In the genomic region with DNA sequence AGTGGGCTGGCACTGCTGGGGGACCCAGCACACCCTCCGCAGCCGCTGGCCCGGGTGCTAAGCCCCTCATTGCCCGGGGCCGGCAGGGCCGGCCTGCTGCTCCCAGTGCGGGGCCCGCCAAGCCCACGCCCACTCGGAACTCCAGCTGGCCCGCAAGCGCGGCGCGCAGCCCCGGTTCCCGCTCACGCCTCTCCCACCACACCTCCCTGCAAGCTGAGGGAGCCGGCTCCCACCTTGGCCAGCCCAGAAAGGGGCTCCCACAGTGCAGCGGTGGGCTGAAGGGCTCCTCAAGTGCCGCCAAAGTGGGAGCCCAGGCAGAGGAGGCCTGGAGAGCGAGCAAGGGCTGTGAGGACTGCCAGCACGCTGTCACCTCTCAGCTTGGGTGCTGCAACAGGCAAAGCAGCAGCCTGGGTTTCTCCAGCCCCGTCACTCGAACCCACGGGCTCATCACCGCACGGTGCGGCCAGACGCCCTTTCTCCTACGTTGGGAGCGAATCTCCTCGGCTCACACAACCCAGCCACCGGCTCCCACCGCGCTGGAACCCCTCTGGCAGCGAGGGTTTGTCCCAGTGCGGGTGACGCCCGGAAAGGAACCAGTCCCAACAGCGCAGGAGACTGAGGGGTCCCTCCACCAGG, we compare ENCODE assay signal across 8 cellular contexts. TPM values are rescaled to one million over a fixed set of nuclear protein-coding genes. Genes with fewer than 3 reads are reported as not detected.
DNase-seq lines count a peak whose midpoint lies in the region; ATAC-seq, FAIRE-seq and TF ChIP-seq lines count a peak whose summit lies in the region.
"Not testable (repeated sequence)": the region's sequence is repeated elsewhere in the genome, so short reads cannot be mapped to it uniquely, and the experiment has no call there.

No MANE protein-coding gene starts in this region.

- H4K8ac ChIP-seq in H9 (replicated peaks; ENCODE audit: insufficient read length, low read depth, low read length), result not testable (repeated sequence)

- not testable (repeated sequence) for H2BK15ac ChIP-seq in H9 (ENCODE audit: low read depth, low read length)

- not testable (repeated sequence) for H3K9me3 Mint-ChIP-seq in H9; T-helper 1 cell treated with Interleukin-12 subunit alpha and Interleukin-12 subunit beta and Interleukin-4 antibody, amounts not matched to agents 30 μg/mL and 1 μg/mL, for 36 hours

- H3K56ac ChIP-seq in H9 (ENCODE audit: insufficient read length, low read depth, low read length), result not testable (repeated sequence)

- H3K9me1 ChIP-seq in K562 (ENCODE audit: control insufficient read depth, insufficient read depth, low read length), result not testable (repeated sequence)

- not testable (repeated sequence) for H4K5ac ChIP-seq in H9 (ENCODE audit: insufficient read length, low read depth, low read length)

- H3K18ac ChIP-seq in H9 (ENCODE audit: insufficient read length, low read depth, low read length), result not testable (repeated sequence)

- not testable (repeated sequence) for H2BK12ac ChIP-seq in H9 (ENCODE audit: insufficient read length, low read depth, low read length)

- TF ChIP-seq RAD21 in K562 (CRISPR knock-in tag; conservative IDR thresholded peaks at IDR 0.05 in 1 of 2, IDR thresholded peaks at IDR 0.05 in 1 of 2), result not testable (repeated sequence)

- peak overlapping the region; percentile 36 for H3K14ac ChIP-seq in H9 (ENCODE audit: insufficient read depth, low read length)

- not testable (repeated sequence) for H4K20me1 ChIP-seq in H9 (ENCODE audit: control insufficient read depth, insufficient read depth, insufficient read length); K562 (replicated peaks; ENCODE audit: control insufficient read depth, insufficient read depth, low read length); osteoblast (ENCODE audit: insufficient read depth, low read length)

- not testable (repeated sequence) for H3K79me1 ChIP-seq in H9 (ENCODE audit: insufficient read depth, low read depth, low read length, poor library complexity, severe bottlenecking)

- TF ChIP-seq EP300 in K562 (IDR thresholded peaks at IDR 0.05; ENCODE audit: low read length), result not testable (repeated sequence)

- in situ Hi-C loops in K562 (cut with MboI), result not testable (repeated sequence)

- not testable (repeated sequence) for H2BK5ac ChIP-seq in H9 (ENCODE audit: insufficient read length, low read length)

- H3K27ac ChIP-seq in H9 (ENCODE audit: insufficient read length, low read depth, low read length), result not testable (repeated sequence)
- H3K27ac ChIP-seq in K562 (ENCODE audit: extremely low read depth, low read depth, low read length), result peak overlapping the region; percentile 80
- peak overlapping the region; percentile 89 for H3K27ac ChIP-seq in osteoblast (ENCODE audit: low read depth, low read length)
- H3K27ac ChIP-seq in thymus (ENCODE audit: low read depth), result peak overlapping the region; percentile 96

- peak overlapping the region; percentile 76 to 95 (median 76); a peak in 5 of 7 replicates for H3K27ac Mint-ChIP-seq in H9
- peak overlapping the region; percentile 85 for H3K27ac Mint-ChIP-seq in T-helper 1 cell treated with Interleukin-12 subunit alpha and Interleukin-12 subunit beta and Interleukin-4 antibody, amounts not matched to agents 30 μg/mL and 1 μg/mL, for 36 hours

- H3K4me3 ChIP-seq in K562 (peak overlapping the region; percentile 59), osteoblast (ENCODE audit: insufficient read depth, low read length) (peak overlapping the region; percentile 99), thymus (ENCODE audit: low read length) (peak overlapping the region; percentile 73)

- H3K4me1 ChIP-seq in H9 (ENCODE audit: insufficient read depth, low read length); osteoblast (ENCODE audit: insufficient read depth, low read length); thymus (ENCODE audit: control insufficient read depth, insufficient read depth, low read length): not testable (repeated sequence)
- peaks cover 13 to 31% of the 10 kb centered on the region in 2 experiments for H3K4me1 ChIP-seq in K562 (replicated peaks in 1 of 2; ENCODE audit: control insufficient read depth in 2 of 2, insufficient read depth in 2 of 2, low read length in 2 of 2)

- peak overlapping the region; percentile 91 for H3K4me2 ChIP-seq in H9 (ENCODE audit: insufficient read depth, insufficient read length, low read length)
- peak overlapping the region; percentile 81 for H3K4me2 ChIP-seq in K562 (ENCODE audit: insufficient read depth, low read length)
- H3K4me2 ChIP-seq in osteoblast (ENCODE audit: insufficient read depth, low read length), result peak overlapping the region; percentile 85

- H3K9ac ChIP-seq in H9 (ENCODE audit: extremely low read depth, insufficient read length, low read length) (peak overlapping the region; percentile 74), K562 (ENCODE audit: insufficient read depth in 1 of 2, low read depth in 2 of 2, low read length in 2 of 2) (peak overlapping the region; percentile 87 to 100)

- not testable (repeated sequence) for H3K9me3 ChIP-seq in H9 (ENCODE audit: control insufficient read depth, low read depth, low read length); K562 (replicated peaks; ENCODE audit: control insufficient read depth, insufficient read depth, low read depth, low read length); osteoblast (ENCODE audit: low read depth, low read length); thymus (ENCODE audit: control insufficient read depth)

- H2AFZ ChIP-seq in H9 (ENCODE audit: low read length), result not testable (repeated sequence)
- H2AFZ ChIP-seq in K562 (ENCODE audit: low read depth, low read length) (peak overlapping the region; percentile 99), osteoblast (ENCODE audit: low read length) (peak overlapping the region; percentile 100)

- peak overlapping the region; percentile 97 for H3K4me3 Mint-ChIP-seq in H9
- peak overlapping the region; percentile 78 for H3K4me3 Mint-ChIP-seq in T-helper 1 cell treated with Interleukin-12 subunit alpha and Interleukin-12 subunit beta and Interleukin-4 antibody, amounts not matched to agents 30 μg/mL and 1 μg/mL, for 36 hours

- H3K4me1 Mint-ChIP-seq in H9, result peaks cover 14 to 17% of the 10 kb centered on the region in 2 experiments
- H3K4me1 Mint-ChIP-seq in T-helper 1 cell treated with Interleukin-12 subunit alpha and Interleukin-12 subunit beta and Interleukin-4 antibody, amounts not matched to agents 30 μg/mL and 1 μg/mL, for 36 hours (ENCODE audit: low read depth), result peaks cover 24% of the 10 kb centered on the region

- H2BK20ac ChIP-seq in H9 (ENCODE audit: low read depth, low read length, poor library complexity, severe bottlenecking), result not testable (repeated sequence)

- not testable (repeated sequence) for DNase-seq in H9; K562 (ENCODE audit: extremely low read depth in 1 of 4, low spot score in 3 of 4)
- DNase-seq in left ventricle myocardium superior (peak; percentile 55), osteoblast (ENCODE audit: insufficient read length, low spot score, missing footprints) (peak; percentile 71)

- CTCF ChIA-PET in K562 (lab: Yijun Ruan, JAX; ENCODE audit: low intra/inter-chr PET ratio), result interaction anchor here (0.6 kb wide), 1 partner anchor 1470 kb away, joined by 3 read pairs; no protein-coding TSS in a partner anchor

- not testable (repeated sequence) for H3K23me2 ChIP-seq in H9 (ENCODE audit: insufficient read length, low read depth, low read length, poor library complexity, severe bottlenecking)

- H2AK5ac ChIP-seq in H9 (ENCODE audit: insufficient read length, low read length), result not testable (repeated sequence)

- POLR2A ChIA-PET in K562 (lab: Yijun Ruan, JAX), result interaction anchor here (0.8 to 1.4 kb wide), 11 partner anchors 12 to 305 kb away, joined by 3 to 11 read pairs (median 4); a partner anchor contains a TSS

- TF ChIP-seq POLR2A in K562 (conservative IDR thresholded peaks at IDR 0.05), result not testable (repeated sequence)

- not testable (repeated sequence) for H2BK120ac ChIP-seq in H9 (ENCODE audit: low read depth, low read length, poor library complexity, severe bottlenecking)

- FAIRE-seq in K562 (lab: Jason Lieb, UNC), result not testable (repeated sequence)

- H3K79me2 ChIP-seq in H9 (ENCODE audit: insufficient read depth, low read length), result not testable (repeated sequence)
- H3K79me2 ChIP-seq in K562 (ENCODE audit: control insufficient read depth, insufficient read depth, low read length), result peaks cover 78% of the 10 kb centered on the region
- H3K79me2 ChIP-seq in osteoblast (ENCODE audit: insufficient read depth, low read length), result peaks cover 59% of the 10 kb centered on the region

- WGBS in H9 (ENCODE audit: extremely low coverage, insufficient read length, low lambda C conversion rate), result no CpG with 5 or more reads among the region's 41 CpGs
- under 1% methylated on average over 38 of the region's 41 CpGs for WGBS in K562 (ENCODE audit: insufficient coverage, low coverage, missing lambda C conversion rate)
- under 1% methylated on average over 41 of the region's 41 CpGs for WGBS in thymus

- H3K4ac ChIP-seq in H9 (ENCODE audit: low read depth, low read length), result not testable (repeated sequence)

- peak; percentile 28 for ATAC-seq in GM18502 (IDR thresholded peaks at IDR 0.05; ENCODE audit: poor library complexity, unreplicated experiment)
- ATAC-seq in HG03575 (IDR thresholded peaks at IDR 0.05; ENCODE audit: extremely low read depth, insufficient number of reproducible peaks, low FRiP score, unreplicated experiment), result peak; percentile 9
- peak; percentile 30 for ATAC-seq in K562
- ATAC-seq in left ventricle myocardium superior, result peak; percentile 30

- not testable (repeated sequence) for H3T11ph ChIP-seq in H9 (ENCODE audit: low read length)

- TSS peak; percentile 64 for BruUV-seq in K562 (replicated peaks; lab: Mats Ljungman, UMichigan)

- intact Hi-C loops in K562 (cut with micrococcal nuclease), result loop anchor here (1.0 to 5.0 kb wide), 4 partner anchors 84 to 357 kb away; a partner anchor contains a TSS
- intact Hi-C loops in left ventricle myocardium superior (cut with micrococcal nuclease), result not testable (repeated sequence)

- H4K91ac ChIP-seq in H9 (ENCODE audit: insufficient read length, low read depth, low read length), result not testable (repeated sequence)

- not testable (repeated sequence) for H3K27me3 Mint-ChIP-seq in H9 (ENCODE audit: low read depth); T-helper 1 cell treated with Interleukin-12 subunit alpha and Interleukin-12 subunit beta and Interleukin-4 antibody, amounts not matched to agents 30 μg/mL and 1 μg/mL, for 36 hours (ENCODE audit: low read depth)

- H3K23ac ChIP-seq in H9 (ENCODE audit: insufficient read length, low read depth, low read length), result not testable (repeated sequence)

- peaks cover 18% of the 10 kb centered on the region for H3K36me3 ChIP-seq in K562 (ENCODE audit: control insufficient read depth, insufficient read depth, low read length)
- H3K36me3 ChIP-seq in osteoblast (ENCODE audit: insufficient read depth, low read length); thymus (ENCODE audit: control insufficient read depth, insufficient read depth): not testable (repeated sequence)

- TF ChIP-seq CTCF in H9 (conservative IDR thresholded peaks at IDR 0.05); K562 (IDR thresholded peaks at IDR 0.05 in 2 of 3, conservative IDR thresholded peaks at IDR 0.05 in 1 of 3; ENCODE audit: insufficient read depth in 2 of 3, low read depth in 1 of 3, low read length in 3 of 3); osteoblast (IDR thresholded peaks at IDR 0.05; ENCODE audit: extremely low read depth, low read depth, low read length): not testable (repeated sequence)

- H3K27me3 ChIP-seq in H9 (ENCODE audit: insufficient read depth, low read length); K562 (ENCODE audit: control insufficient read depth in 2 of 2, insufficient read depth in 2 of 2, low read length in 2 of 2); osteoblast (ENCODE audit: insufficient read depth, low read length); thymus (ENCODE audit: control insufficient read depth, insufficient read depth): not testable (repeated sequence)

- peaks cover 13 to 17% (median 14%) of the 10 kb centered on the region in 3 experiments for H3K36me3 Mint-ChIP-seq in H9 (ENCODE audit: insufficient read depth in 1 of 3, low read depth in 3 of 3)
- not testable (repeated sequence) for H3K36me3 Mint-ChIP-seq in T-helper 1 cell treated with Interleukin-12 subunit alpha and Interleukin-12 subunit beta and Interleukin-4 antibody, amounts not matched to agents 30 μg/mL and 1 μg/mL, for 36 hours (ENCODE audit: low read depth)

RNA-seq across cellular contexts. Expression of a gene that starts 0.4 kb away (rescaled TPM):
- total RNA-seq in H9 (2021) (24.0 and 24.8 TPM in 2 replicates), K562 (2014; rRNA removed) (7.0 and 14.2 TPM in 2 replicates), K562 (2014; rRNA removed; fragmentation: Illumina TruSeq; extraction: Trizol) (20.9 and 24.0 TPM in 2 replicates), K562 (2015; rRNA removed; fragmentation: Illumina TruSeq; extraction: Trizol) (16.5 and 18.7 TPM in 2 replicates), K562 (2021) (16.2 and 17.8 TPM in 2 replicates), left ventricle myocardium superior (9.4 TPM), osteoblast (27.1 and 37.7 TPM in 2 replicates)
- 70.1 and 143 TPM in 2 replicates for total RNA-seq in K562 (2011; cell fraction: chromatin; rRNA removed; ENCODE audit: low replicate concordance)
- total RNA-seq in K562 (2011; cell fraction: nucleolus; rRNA removed), result 30.9 and 40.9 TPM in 2 replicates
- total RNA-seq in K562 (2011; cell fraction: nucleoplasm; rRNA removed), result 60.1 and 88.7 TPM in 2 replicates
- polyA plus RNA-seq in K562 (2011; rRNA removed) (24.8 and 27.2 TPM in 2 replicates), K562 (2014; fragmentation: Illumina TruSeq; extraction: Trizol) (11.5 and 11.9 TPM in 2 replicates), K562 (2014; fragmentation: Nextera tagmentation; extraction: Ambion mirVana) (10 to 100 TPM; 25.2 to 25.4 TPM), K562 (2014; rRNA removed) (13.4 and 16.6 TPM in 2 replicates), thymus (31.2 TPM)
- polyA plus RNA-seq in K562 (2011; cell fraction: cytosol; rRNA removed), result 5.3 and 11.6 TPM in 2 replicates
- polyA plus RNA-seq in K562 (2011; cell fraction: nucleus; rRNA removed), result 30.1 and 48.0 TPM in 2 replicates
- polyA plus RNA-seq in K562 (2012), result 7.0 and 10.0 TPM in 2 replicates
- polyA minus RNA-seq in K562 (2011; rRNA and poly(A)+ RNA removed), result 42.3 and 46.5 TPM in 2 replicates
- polyA minus RNA-seq in K562 (2011; cell fraction: cytosol; rRNA and poly(A)+ RNA removed), result 7.5 and 12.7 TPM in 2 replicates
- 26.8 and 36.1 TPM in 2 replicates for polyA minus RNA-seq in K562 (2011; cell fraction: nucleus; rRNA and poly(A)+ RNA removed)

RNA-seq across cellular contexts. Expression of a gene that starts 0.7 kb away (rescaled TPM):
- 16.3 and 16.5 TPM in 2 replicates for total RNA-seq in H9 (2021)
- total RNA-seq in K562 (2011; cell fraction: chromatin; rRNA removed; ENCODE audit: low replicate concordance), result 18.4 and 36.0 TPM in 2 replicates
- total RNA-seq in K562 (2011; cell fraction: nucleolus; rRNA removed), result 9.3 and 9.5 TPM in 2 replicates
- total RNA-seq in K562 (2011; cell fraction: nucleoplasm; rRNA removed), result 17.0 and 26.9 TPM in 2 replicates
- total RNA-seq in K562 (2014; rRNA removed), result 7.8 and 11.0 TPM in 2 replicates
- total RNA-seq in K562 (2014; rRNA removed; fragmentation: Illumina TruSeq; extraction: Trizol), result 20.3 and 23.6 TPM in 2 replicates
- 21.8 and 25.0 TPM in 2 replicates for total RNA-seq in K562 (2015; rRNA removed; fragmentation: Illumina TruSeq; extraction: Trizol)
- total RNA-seq in K562 (2021), result 17.7 and 19.1 TPM in 2 replicates
- polyA plus RNA-seq in K562 (2011; rRNA removed), result 12.6 and 16.0 TPM in 2 replicates
- polyA plus RNA-seq in K562 (2011; cell fraction: cytosol; rRNA removed), result 3.1 and 5.1 TPM in 2 replicates
- 9.5 and 10.7 TPM in 2 replicates for polyA plus RNA-seq in K562 (2011; cell fraction: nucleus; rRNA removed)
- polyA plus RNA-seq in K562 (2012), result 9.3 and 11.6 TPM in 2 replicates
- polyA plus RNA-seq in K562 (2014; fragmentation: Illumina TruSeq; extraction: Trizol), result 17.7 and 22.6 TPM in 2 replicates
- polyA plus RNA-seq in K562 (2014; fragmentation: Nextera tagmentation; extraction: Ambion mirVana), result 1 to 10 TPM; 6.1 to 6.9 TPM
- polyA plus RNA-seq in K562 (2014; rRNA removed), result 10.9 and 14.4 TPM in 2 replicates
- polyA minus RNA-seq in K562 (2011; rRNA and poly(A)+ RNA removed), result 18.0 and 22.9 TPM in 2 replicates
- 8.8 and 16.7 TPM in 2 replicates for polyA minus RNA-seq in K562 (2011; cell fraction: cytosol; rRNA and poly(A)+ RNA removed)
- 11.8 and 18.7 TPM in 2 replicates for polyA minus RNA-seq in K562 (2011; cell fraction: nucleus; rRNA and poly(A)+ RNA removed)
- 10.0 TPM for total RNA-seq in left ventricle myocardium superior
- total RNA-seq in osteoblast, result 8.3 and 10.1 TPM in 2 replicates
- 12.2 TPM for polyA plus RNA-seq in thymus
